2 cellular contexts compared by ENCODE assay signal in the genomic region with DNA sequence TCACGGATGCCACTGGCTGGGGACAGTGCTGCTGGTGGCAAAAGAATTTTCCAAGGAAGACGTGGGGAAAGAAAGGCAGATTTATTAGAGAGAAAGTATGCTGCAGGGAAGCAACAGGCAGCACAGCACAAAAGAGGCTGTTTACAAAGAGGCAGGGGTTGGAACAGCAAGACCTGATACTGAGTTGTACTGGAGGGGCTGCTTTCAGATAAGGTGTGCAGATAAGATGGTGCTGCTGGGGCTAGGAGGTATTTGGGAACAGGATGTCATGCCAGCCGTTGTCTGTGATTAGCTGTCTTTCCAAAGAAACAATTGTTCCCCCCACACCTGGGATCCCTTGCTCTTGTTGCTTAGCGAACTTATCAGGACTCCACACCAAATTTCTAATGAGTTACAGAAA.
TF ChIP-seq lines count a peak whose summit lies in the region.

No MANE protein-coding gene starts in this region.

TF ChIP-seq in H1, 55 proteins besides CTCF, POLR2A, EP300 and RAD21 (continued from another document):
- TF ChIP-seq BACH1 (IDR thresholded peaks at IDR 0.05; ENCODE audit: low read length) (no peak), GTF2F1 (IDR thresholded peaks at IDR 0.05; ENCODE audit: borderline replicate concordance, low read depth, low read length) (no peak), SIRT6 (IDR thresholded peaks at IDR 0.05; ENCODE audit: low read length) (no peak), SIN3A (conservative IDR thresholded peaks at IDR 0.05 in 1 of 2, IDR thresholded peaks at IDR 0.05 in 1 of 2; ENCODE audit: low read depth in 1 of 2, low read length in 2 of 2) (no peak), KDM4A (IDR thresholded peaks at IDR 0.05; ENCODE audit: low read depth, low read length, severe bottlenecking) (no peak), CEBPB (IDR thresholded peaks at IDR 0.05; ENCODE audit: low read depth, low read length) (no peak), YY1 (IDR thresholded peaks at IDR 0.05; ENCODE audit: low read depth, low read length) (no peak), SAP30 (IDR thresholded peaks at IDR 0.05; ENCODE audit: insufficient read depth, insufficient replicate concordance, low read length) (no peak), POU5F1 (IDR thresholded peaks at IDR 0.05; ENCODE audit: low read depth, low read length) (no peak), SP4 (IDR thresholded peaks at IDR 0.05; ENCODE audit: low read length) (no peak), SIX5 (IDR thresholded peaks at IDR 0.05; ENCODE audit: low read depth, low read length) (no peak)
- TF ChIP-seq, protein P1, sequence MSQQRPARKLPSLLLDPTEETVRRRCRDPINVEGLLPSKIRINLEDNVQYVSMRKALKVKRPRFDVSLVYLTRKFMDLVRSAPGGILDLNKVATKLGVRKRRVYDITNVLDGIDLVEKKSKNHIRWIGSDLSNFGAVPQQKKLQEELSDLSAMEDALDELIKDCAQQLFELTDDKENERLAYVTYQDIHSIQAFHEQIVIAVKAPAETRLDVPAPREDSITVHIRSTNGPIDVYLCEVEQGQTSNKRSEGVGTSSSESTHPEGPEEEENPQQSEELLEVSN (IDR thresholded peaks at IDR 0.05): no peak

TF ChIP-seq in HEK293T, 16 proteins besides CTCF, POLR2A, EP300 and RAD21 (continued from another document):
- TF ChIP-seq CTBP1 (IDR thresholded peaks at IDR 0.05; ENCODE audit: borderline replicate concordance) (no peak), HDGF (IDR thresholded peaks at IDR 0.05; ENCODE audit: borderline replicate concordance) (no peak), L3MBTL2 (conservative IDR thresholded peaks at IDR 0.05) (no peak), FOXK2 (IDR thresholded peaks at IDR 0.05) (no peak), FOXA1 (IDR thresholded peaks at IDR 0.05) (no peak), SP1 (IDR thresholded peaks at IDR 0.05) (no peak), LEF1 (IDR thresholded peaks at IDR 0.05; ENCODE audit: borderline replicate concordance) (no peak), ARNT (IDR thresholded peaks at IDR 0.05) (no peak), ZNF384 (IDR thresholded peaks at IDR 0.05) (no peak), FOXM1 (IDR thresholded peaks at IDR 0.05; ENCODE audit: borderline replicate concordance) (no peak), TARDBP (IDR thresholded peaks at IDR 0.05) (no peak), ELF4 (IDR thresholded peaks at IDR 0.05) (no peak)
- TF ChIP-seq, protein P2, sequence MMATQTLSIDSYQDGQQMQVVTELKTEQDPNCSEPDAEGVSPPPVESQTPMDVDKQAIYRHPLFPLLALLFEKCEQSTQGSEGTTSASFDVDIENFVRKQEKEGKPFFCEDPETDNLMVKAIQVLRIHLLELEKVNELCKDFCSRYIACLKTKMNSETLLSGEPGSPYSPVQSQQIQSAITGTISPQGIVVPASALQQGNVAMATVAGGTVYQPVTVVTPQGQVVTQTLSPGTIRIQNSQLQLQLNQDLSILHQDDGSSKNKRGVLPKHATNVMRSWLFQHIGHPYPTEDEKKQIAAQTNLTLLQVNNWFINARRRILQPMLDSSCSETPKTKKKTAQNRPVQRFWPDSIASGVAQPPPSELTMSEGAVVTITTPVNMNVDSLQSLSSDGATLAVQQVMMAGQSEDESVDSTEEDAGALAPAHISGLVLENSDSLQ (IDR thresholded peaks at IDR 0.05): no peak
